9 cellular contexts compared by ENCODE assay signal in genomic region chr10:11757452-11757819, GRCh38. TPM values are rescaled to one million over a fixed set of nuclear protein-coding genes. Genes with fewer than 3 reads are reported as not detected.
A peak's percentile ranks its signal among the peaks of the same experiment; 100 is the strongest.
DNase-seq lines count a peak whose midpoint lies in the region; ATAC-seq and TF ChIP-seq lines count a peak whose summit lies in the region.
"Had no signal": no experiment of that assay in that cellular context is flagged by ENCODE, and none has a peak within 500 bp of the region (broad histone marks: within the 10 kb centered on the region; RNA-seq: fewer than 3 reads in every experiment).

No MANE protein-coding gene starts in this region.

- no peak overlapping the region for H3K4me3 ChIP-seq in choroid plexus epithelial cell (ENCODE audit: low read depth, low read length)
- H3K4me3 ChIP-seq: HAP-1 had no signal

- DNase-seq in DMS79 (lab: John Stamatoyannopoulos, UW), result peak; percentile 37
- DNase-seq in NCI-H1694 (lab: John Stamatoyannopoulos, UW), result peak; percentile 6
- peak; percentile 95 for DNase-seq in choroid plexus epithelial cell (ENCODE audit: low read depth)
- peak; percentile 73 for DNase-seq in myocyte (ENCODE audit: low read depth)
- DNase-seq in activated effector memory CD4-positive, alpha-beta T cell treated with Interleukin-2 at 50 U/mL for 16 hours, result no peak

- ATAC-seq in GM19351 (IDR thresholded peaks at IDR 0.05; ENCODE audit: unreplicated experiment) (no peak), HG03571 (IDR thresholded peaks at IDR 0.05; ENCODE audit: unreplicated experiment) (no peak)
- no peak for ATAC-seq in activated CD4-positive, CD25-positive, alpha-beta regulatory T cell treated with anti-CD3 and anti-CD28 coated beads, Interleukin-2, amount 50 U/mL, for 24 hours

- TF ChIP-seq CTCF in choroid plexus epithelial cell (conservative IDR thresholded peaks at IDR 0.05; ENCODE audit: low read depth, low read length), result no peak

RNA-seq across cellular contexts. Expression of gene ECHDC3, which starts 15.3 kb away (rescaled TPM):
- total RNA-seq in myocyte, result 1.3 and 2.4 TPM in 2 replicates
- 0.74 TPM for polyA plus RNA-seq in myocyte (2012)
